ENCODE assay signal across 16 cellular contexts in genomic region chr17:72580321-72581127, GRCh38.
DNase-seq lines count a peak whose midpoint lies in the region; ATAC-seq, FAIRE-seq and TF ChIP-seq lines count a peak whose summit lies in the region.
"Had no signal": no experiment of that assay in that cellular context is flagged by ENCODE, and none has a peak within 500 bp of the region (broad histone marks: within the 10 kb centered on the region; RNA-seq: fewer than 3 reads in every experiment).

No MANE protein-coding gene starts in this region.

- TF ChIP-seq POLR2A in IMR-90 (IDR thresholded peaks at IDR 0.05; ENCODE audit: low read depth, low read length) (no peak), spleen (IDR thresholded peaks at IDR 0.05) (no peak), H54 (IDR thresholded peaks at IDR 0.05; ENCODE audit: low read depth, low read length) (no peak)

- no peak overlapping the region for H2BK20ac ChIP-seq in IMR-90 (ENCODE audit: low read depth, low read length)

- H3K27ac Mint-ChIP-seq in activated CD4-positive, alpha-beta memory T cell treated with anti-CD3 and anti-CD28 coated beads for 36 hours: no peak overlapping the region
- H3K27ac Mint-ChIP-seq: activated naive CD8-positive, alpha-beta T cell treated with anti-CD3 and anti-CD28 coated beads, Interleukin-2, amount 50 U/mL, for 24 hours; CD4-positive, CD25-positive, alpha-beta regulatory T cell had no signal

- H3K4ac ChIP-seq in IMR-90 (ENCODE audit: low read depth, low read length): no peak overlapping the region

- in situ Hi-C loops in IMR-90 (cut with MboI; ENCODE audit: low sequenced_read_pairs): loop anchor here (25.0 kb wide), 1 partner anchor 782 kb away; no protein-coding TSS in a partner anchor

- H2AK5ac ChIP-seq in IMR-90 (ENCODE audit: low read depth, low read length): no peak overlapping the region; the same call in 1 of the 2 replicates

- H3K36me3 Mint-ChIP-seq in activated CD4-positive, alpha-beta memory T cell treated with anti-CD3 and anti-CD28 coated beads for 36 hours: no peaks in the 10 kb centered on the region
- H3K36me3 Mint-ChIP-seq: CD4-positive, CD25-positive, alpha-beta regulatory T cell had no signal

- no peak overlapping the region for H3K27ac ChIP-seq in IMR-90 (ENCODE audit: insufficient read depth, low read length)
- H3K27ac ChIP-seq in spleen: no peak overlapping the region
- H3K27ac ChIP-seq: sigmoid colon, upper lobe of left lung had no signal

- no peak for FAIRE-seq in H54 (lab: Jason Lieb, UNC)
- FAIRE-seq: GM19239 had no signal

- DNase-seq in IMR-90: no peak
- peak; percentile 91 for DNase-seq in NCI-H748 (lab: John Stamatoyannopoulos, UW; ENCODE audit: unreplicated experiment)
- DNase-seq in spleen: peak; percentile 1
- DNase-seq in H54 (ENCODE audit: insufficient read length, low spot score): no peak
- no peak for DNase-seq in activated CD4-positive, alpha-beta memory T cell treated with anti-CD3 and anti-CD28 coated beads for 36 hours
- DNase-seq: activated naive CD8-positive, alpha-beta T cell treated with anti-CD3 and anti-CD28 coated beads, Interleukin-2, amount 50 U/mL, for 24 hours; CD4-positive, CD25-positive, alpha-beta regulatory T cell; effector memory CD4-positive, alpha-beta T cell; sigmoid colon had no signal

- no peak for ATAC-seq in IMR-90 (ENCODE audit: low read depth)
- ATAC-seq in esophagus mucosa: peak; percentile 88
- ATAC-seq in GM18867 (IDR thresholded peaks at IDR 0.05; ENCODE audit: unreplicated experiment): no peak
- ATAC-seq in HG02884 (IDR thresholded peaks at IDR 0.05; ENCODE audit: unreplicated experiment): no peak
- ATAC-seq: activated naive CD8-positive, alpha-beta T cell treated with anti-CD3 and anti-CD28 coated beads, Interleukin-2, amount 50 U/mL, for 24 hours had no signal

- POLR2A ChIA-PET in IMR-90 (lab: Charles Lee; ENCODE audit: unreplicated experiment): no interaction called here
- POLR2A ChIA-PET in activated CD4-positive, alpha-beta memory T cell treated with anti-CD3 and anti-CD28 coated beads for 36 hours (lab: Charles Lee): no interaction called here

- H4K20me1 ChIP-seq in IMR-90 (ENCODE audit: insufficient read depth, low read length): peaks cover 19% of the 10 kb centered on the region

- no peak overlapping the region for H3K4me2 ChIP-seq in IMR-90 (ENCODE audit: low read depth, low read length)

- H3K4me1 Mint-ChIP-seq in activated CD4-positive, alpha-beta memory T cell treated with anti-CD3 and anti-CD28 coated beads for 36 hours (ENCODE audit: low read depth): no peaks in the 10 kb centered on the region
- H3K4me1 Mint-ChIP-seq: activated naive CD8-positive, alpha-beta T cell treated with anti-CD3 and anti-CD28 coated beads, Interleukin-2, amount 50 U/mL, for 24 hours had no signal

- H3K27me3 ChIP-seq in IMR-90 (ENCODE audit: control insufficient read depth, insufficient read depth, low read length) (no peaks in the 10 kb centered on the region), spleen (replicated peaks in 1 of 7) (peaks cover 0 to 16% (median 0%) of the 10 kb centered on the region in 7 donors)
- H3K27me3 ChIP-seq: Peyer's patch, upper lobe of left lung had no signal

- H3K4me1 ChIP-seq in IMR-90 (ENCODE audit: control insufficient read depth, insufficient read depth, low read length): peaks cover 10% of the 10 kb centered on the region
- no peaks in the 10 kb centered on the region for H3K4me1 ChIP-seq in spleen
- H3K4me1 ChIP-seq: HAP-1, Peyer's patch, sigmoid colon had no signal

- H2AK9ac ChIP-seq in IMR-90 (replicated peaks; ENCODE audit: low read depth, low read length, poor library complexity): no peak overlapping the region

- no peak overlapping the region for H2AFZ ChIP-seq in IMR-90 (replicated peaks; ENCODE audit: low read length, poor library complexity)

- H3K56ac ChIP-seq in IMR-90 (ENCODE audit: extremely low read depth, insufficient read depth, low read length): no peak overlapping the region

- H3K4me3 Mint-ChIP-seq in activated CD4-positive, alpha-beta memory T cell treated with anti-CD3 and anti-CD28 coated beads for 36 hours: no peak overlapping the region
- H3K4me3 Mint-ChIP-seq: activated naive CD8-positive, alpha-beta T cell treated with anti-CD3 and anti-CD28 coated beads, Interleukin-2, amount 50 U/mL, for 24 hours; CD4-positive, CD25-positive, alpha-beta regulatory T cell had no signal

- no peak overlapping the region for H3K23ac ChIP-seq in IMR-90 (ENCODE audit: low read depth, low read length)

- no peak overlapping the region for H3K18ac ChIP-seq in IMR-90 (ENCODE audit: low read depth, low read length)

- peaks cover 5% of the 10 kb centered on the region; the same call in 1 of the 2 replicates for H3K9me1 ChIP-seq in IMR-90 (ENCODE audit: insufficient read depth, low read length)

- no peak for TF ChIP-seq CTCF in IMR-90 (conservative IDR thresholded peaks at IDR 0.05; ENCODE audit: low read depth, low read length)
- TF ChIP-seq CTCF in spleen (IDR thresholded peaks at IDR 0.05 in 8 of 11, conservative IDR thresholded peaks at IDR 0.05 in 3 of 11): no peak

- H2BK15ac ChIP-seq in IMR-90 (ENCODE audit: low read depth, low read length): no peak overlapping the region

- no peak overlapping the region for H4K91ac ChIP-seq in IMR-90 (ENCODE audit: insufficient read depth, low read depth, low read length)

- WGBS in IMR-90 (ENCODE audit: extremely low coverage in 2 of 2, insufficient read length in 1 of 2), 2 experiments: 70% methylated on average over 8 of the region's 11 CpGs; no CpG with 5 or more reads in 1 of the 2 experiments
- 74 to 78% (median 75%) methylated on average over 11 of the region's 11 CpGs for WGBS in spleen, 5 donors

- H2BK5ac ChIP-seq in IMR-90 (ENCODE audit: low read depth, low read length, poor library complexity, severe bottlenecking): no peak overlapping the region

- no TSS peak for BruUV-seq in IMR-90 (replicated peaks; lab: Mats Ljungman, UMichigan)

- no peak overlapping the region for H4K8ac ChIP-seq in IMR-90 (ENCODE audit: low read depth in 2 of 2, low read length in 2 of 2)

- dilution Hi-C loops in IMR-90 (cut with HindIII; ENCODE audit: low sequenced_read_pairs, unreplicated experiment): no loop called here

- peaks cover 2% of the 10 kb centered on the region for H3K27me3 Mint-ChIP-seq in activated CD4-positive, alpha-beta memory T cell treated with anti-CD3 and anti-CD28 coated beads for 36 hours

- no peaks in the 10 kb centered on the region for H3K9me3 Mint-ChIP-seq in activated CD4-positive, alpha-beta memory T cell treated with anti-CD3 and anti-CD28 coated beads for 36 hours
- H3K9me3 Mint-ChIP-seq: activated naive CD8-positive, alpha-beta T cell treated with anti-CD3 and anti-CD28 coated beads, Interleukin-2, amount 50 U/mL, for 24 hours had no signal

- no peak overlapping the region for H3K14ac ChIP-seq in IMR-90 (replicated peaks; ENCODE audit: low read depth, low read length)

- no peak overlapping the region for H3K9ac ChIP-seq in IMR-90 (ENCODE audit: low read depth, low read length)

- H4K5ac ChIP-seq in IMR-90 (ENCODE audit: low read depth, low read length): no peak overlapping the region

- intact Hi-C loops in IMR-90 (cut with micrococcal nuclease) (no loop called here), spleen (cut with DNase I; ENCODE audit: low total_unique reads) (no loop called here)
- intact Hi-C loops in activated CD4-positive, alpha-beta memory T cell treated with anti-CD3 and anti-CD28 coated beads for 36 hours (cut with micrococcal nuclease): loop anchor here (1.0 kb wide), 1 partner anchor 25 kb away; no protein-coding TSS in a partner anchor

- no peaks in the 10 kb centered on the region for H3K9me3 ChIP-seq in IMR-90 (ENCODE audit: control insufficient read depth, insufficient read depth, low read length)
- H3K9me3 ChIP-seq in spleen: no peaks in the 10 kb centered on the region
- H3K9me3 ChIP-seq: HAP-1, Peyer's patch, sigmoid colon, upper lobe of left lung had no signal

- H3K4me3 ChIP-seq in IMR-90 (ENCODE audit: insufficient read depth, low read depth, low read length) (no peak overlapping the region), spleen (no peak overlapping the region)
- H3K4me3 ChIP-seq: HAP-1, Peyer's patch, sigmoid colon, upper lobe of left lung had no signal

- CTCF ChIA-PET in IMR-90 (lab: Yijun Ruan, JAX): interaction anchor here (1.3 kb wide), 1 partner anchor 23 kb away, joined by 3 read pairs; no protein-coding TSS in a partner anchor
- CTCF ChIA-PET in activated CD4-positive, alpha-beta memory T cell treated with anti-CD3 and anti-CD28 coated beads for 36 hours (lab: Charles Lee): interaction anchor here (1.3 to 1.6 kb wide), 2 partner anchors 24 to 147 kb away, joined by 4 to 7 read pairs; no protein-coding TSS in a partner anchor

- H3K36me3 ChIP-seq in IMR-90 (ENCODE audit: control insufficient read depth, insufficient read depth, low read length) (no peaks in the 10 kb centered on the region), spleen (no peaks in the 10 kb centered on the region)
- H3K36me3 ChIP-seq: HAP-1, Peyer's patch, sigmoid colon, upper lobe of left lung had no signal

- TF ChIP-seq RAD21 in IMR-90 (IDR thresholded peaks at IDR 0.05; ENCODE audit: low read length): no peak

- H3K79me1 ChIP-seq in IMR-90 (ENCODE audit: low read depth in 1 of 2, low read length in 2 of 2): peaks cover 25 to 67% of the 10 kb centered on the region in 2 experiments

- H2BK120ac ChIP-seq in IMR-90 (ENCODE audit: low read depth, low read length): no peak overlapping the region

TF ChIP-seq in IMR-90, 13 proteins besides CTCF, POLR2A, EP300 and RAD21:
- no peak for TF ChIP-seq RCOR1 (IDR thresholded peaks at IDR 0.05; ENCODE audit: insufficient replicate concordance, low read length)
- no peak for TF ChIP-seq BHLHE40 (IDR thresholded peaks at IDR 0.05; ENCODE audit: low read depth, low read length)
- no peak for TF ChIP-seq NFE2L2 (IDR thresholded peaks at IDR 0.05; ENCODE audit: low read depth, low read length)
- no peak for TF ChIP-seq MAFK (IDR thresholded peaks at IDR 0.05; ENCODE audit: low read depth, low read length)
- TF ChIP-seq CEBPB (IDR thresholded peaks at IDR 0.05; ENCODE audit: low read depth, low read length): no peak
- 0 out of 2 replicates have a peak, but pooled peaks have one; percentile 25 for TF ChIP-seq USF2 (IDR thresholded peaks at IDR 0.05; ENCODE audit: low read depth, low read length)
- TF ChIP-seq MAZ (IDR thresholded peaks at IDR 0.05; ENCODE audit: borderline replicate concordance, low read depth, low read length): no peak

Comparison
In these comparisons a context has a peak if more than half of its experiments do, and no peak if none do; other contexts are left out.
1. DNase-seq: peak in NCI-H748 (single experiment) and spleen (single experiment); none in IMR-90 (single experiment), H54 (single experiment) and activated CD4-positive, alpha-beta memory T cell treated with anti-CD3 and anti-CD28 coated beads for 36 hours (single experiment).